Comparison of ENCODE assay signal across 15 cellular contexts in genomic region chr17:52136173-52136572, GRCh38. TPM values are rescaled to one million over a fixed set of nuclear protein-coding genes. Genes with fewer than 3 reads are reported as not detected.
DNase-seq lines count a peak whose midpoint lies in the region; ATAC-seq and TF ChIP-seq lines count a peak whose summit lies in the region.
"Had no signal": no experiment of that assay in that cellular context is flagged by ENCODE, and none has a peak within 500 bp of the region (broad histone marks: within the 10 kb centered on the region; RNA-seq: fewer than 3 reads in every experiment).

No MANE protein-coding gene starts in this region.

- no peak overlapping the region for H2BK15ac ChIP-seq in H9 (ENCODE audit: low read depth, low read length)

- H2AFZ ChIP-seq in H9 (ENCODE audit: low read length), result no peak overlapping the region

- no peak overlapping the region for H3K4me3 ChIP-seq in thyroid gland (replicated peaks in 1 of 3)
- H3K4me3 ChIP-seq: GM12878, SJSA1 had no signal

- no peak overlapping the region for H3K14ac ChIP-seq in H9 (ENCODE audit: insufficient read depth, low read length)

- peaks cover 20 to 24% of the 10 kb centered on the region in 2 experiments for H3K4me1 Mint-ChIP-seq in H9
- H3K4me1 Mint-ChIP-seq in glutamatergic neuron (ENCODE audit: low read depth, unreplicated experiment), result peaks cover 25% of the 10 kb centered on the region
- H3K4me1 Mint-ChIP-seq: IgD-negative memory B cell had no signal

- no peak overlapping the region for H4K8ac ChIP-seq in H9 (replicated peaks; ENCODE audit: insufficient read length, low read depth, low read length)

- no peak overlapping the region for H4K5ac ChIP-seq in H9 (ENCODE audit: insufficient read length, low read depth, low read length)

- no peak overlapping the region for H3K56ac ChIP-seq in H9 (ENCODE audit: insufficient read length, low read depth, low read length)

- H3K9me3 Mint-ChIP-seq in H9, result no peaks in the 10 kb centered on the region; a peak in 1 of 5 replicates
- peaks cover 3% of the 10 kb centered on the region for H3K9me3 Mint-ChIP-seq in glutamatergic neuron (ENCODE audit: unreplicated experiment)

- TF ChIP-seq CTCF in H9 (conservative IDR thresholded peaks at IDR 0.05), result no peak
- TF ChIP-seq CTCF in glutamatergic neuron (IDR thresholded peaks at IDR 0.05; ENCODE audit: partially characterized antibody, unreplicated experiment), result no peak
- no peak for TF ChIP-seq CTCF in thyroid gland (IDR thresholded peaks at IDR 0.05)

- H3K27me3 Mint-ChIP-seq in H9 (ENCODE audit: low read depth) (no peaks in the 10 kb centered on the region), glutamatergic neuron (ENCODE audit: unreplicated experiment) (peaks cover 7% of the 10 kb centered on the region)
- H3K27me3 Mint-ChIP-seq: IgD-negative memory B cell had no signal

- no peaks in the 10 kb centered on the region for H3K36me3 ChIP-seq in thyroid gland
- H3K36me3 ChIP-seq: SJSA1 had no signal

- H3K27ac Mint-ChIP-seq in H9 (no peak overlapping the region; a peak in 2 of 7 replicates), glutamatergic neuron (ENCODE audit: unreplicated experiment) (peak overlapping the region; percentile 83)
- H3K27ac Mint-ChIP-seq: IgD-negative memory B cell had no signal

- H3K27me3 ChIP-seq in H9 (ENCODE audit: insufficient read depth, low read length) (no peaks in the 10 kb centered on the region), thyroid gland (no peaks in the 10 kb centered on the region)

- H3T11ph ChIP-seq in H9 (ENCODE audit: low read length), result no peak overlapping the region

- H4K20me1 ChIP-seq in H9 (ENCODE audit: control insufficient read depth, insufficient read depth, insufficient read length), result no peaks in the 10 kb centered on the region

- no peaks in the 10 kb centered on the region for H3K23me2 ChIP-seq in H9 (ENCODE audit: insufficient read length, low read depth, low read length, poor library complexity, severe bottlenecking)

- no peaks in the 10 kb centered on the region for H3K79me1 ChIP-seq in H9 (ENCODE audit: insufficient read depth, low read depth, low read length, poor library complexity, severe bottlenecking)

- H3K27ac ChIP-seq in H9 (ENCODE audit: insufficient read length, low read depth, low read length) (no peak overlapping the region), thyroid gland (no peak overlapping the region)
- H3K27ac ChIP-seq: SJSA1 had no signal

- no peak overlapping the region for H3K18ac ChIP-seq in H9 (ENCODE audit: insufficient read length, low read depth, low read length)

- DNase-seq in H9, result no peak
- peak; percentile 10 for DNase-seq in NCI-H69 (lab: John Stamatoyannopoulos, UW)
- no peak for DNase-seq in glutamatergic neuron
- DNase-seq in renal cortical epithelial cell (ENCODE audit: low read depth), result peak; percentile 60
- no peak for DNase-seq in stimulated activated naive CD4-positive, alpha-beta T cell (lab: John Stamatoyannopoulos, UW)
- no peak for DNase-seq in thyroid gland
- DNase-seq: Caco-2, DMS79, Kasumi-1, NCI-H1105 treated with DMSO at 0.1 percent for 48 hours, NCI-H187 treated with DMSO at 0.1 percent for 48 hours had no signal

- H2AK5ac ChIP-seq in H9 (ENCODE audit: insufficient read length, low read length), result no peak overlapping the region

- H3K4me2 ChIP-seq in H9 (ENCODE audit: insufficient read depth, insufficient read length, low read length), result peak overlapping the region; percentile 20

- H2BK5ac ChIP-seq in H9 (ENCODE audit: insufficient read length, low read length), result no peak overlapping the region

- no peak overlapping the region for H2BK20ac ChIP-seq in H9 (ENCODE audit: low read depth, low read length, poor library complexity, severe bottlenecking)

- WGBS in H9 (ENCODE audit: extremely low coverage, insufficient read length, low lambda C conversion rate), result no CpG with 5 or more reads among the region's 5 CpGs
- 35 to 47% methylated on average over 5 of the region's 5 CpGs for WGBS in thyroid gland, 2 donors

- H3K79me2 ChIP-seq in H9 (ENCODE audit: insufficient read depth, low read length), result no peaks in the 10 kb centered on the region

- H3K4ac ChIP-seq in H9 (ENCODE audit: low read depth, low read length), result no peak overlapping the region

- H3K23ac ChIP-seq in H9 (ENCODE audit: insufficient read length, low read depth, low read length), result no peak overlapping the region

- H3K4me1 ChIP-seq in H9 (ENCODE audit: insufficient read depth, low read length) (no peaks in the 10 kb centered on the region), thyroid gland (no peaks in the 10 kb centered on the region)
- H3K4me1 ChIP-seq: Caco-2 had no signal

- intact Hi-C loops in thyroid gland (cut with DNase I), result no loop called here

- no peak overlapping the region for H2BK120ac ChIP-seq in H9 (ENCODE audit: low read depth, low read length, poor library complexity, severe bottlenecking)

- TF ChIP-seq POLR2A in thyroid gland (IDR thresholded peaks at IDR 0.05), result no peak

- H2BK12ac ChIP-seq in H9 (ENCODE audit: insufficient read length, low read depth, low read length), result no peak overlapping the region

- H3K9me3 ChIP-seq in H9 (ENCODE audit: control insufficient read depth, low read depth, low read length) (no peaks in the 10 kb centered on the region), thyroid gland (no peaks in the 10 kb centered on the region)
- H3K9me3 ChIP-seq: Caco-2, SJSA1 had no signal

- no peak overlapping the region for H3K9ac ChIP-seq in H9 (ENCODE audit: extremely low read depth, insufficient read length, low read length)

- H3K36me3 Mint-ChIP-seq in H9 (ENCODE audit: insufficient read depth in 1 of 3, low read depth in 3 of 3) (no peaks in the 10 kb centered on the region), glutamatergic neuron (ENCODE audit: unreplicated experiment) (no peaks in the 10 kb centered on the region)
- H3K36me3 Mint-ChIP-seq: IgD-negative memory B cell had no signal

- no peak overlapping the region for H4K91ac ChIP-seq in H9 (ENCODE audit: insufficient read length, low read depth, low read length)

- H3K4me3 Mint-ChIP-seq in H9 (no peak overlapping the region), glutamatergic neuron (ENCODE audit: unreplicated experiment) (peak overlapping the region; percentile 25)
- H3K4me3 Mint-ChIP-seq: IgD-negative memory B cell had no signal

- no peak for ATAC-seq in HG03175 (IDR thresholded peaks at IDR 0.05; ENCODE audit: unreplicated experiment)
- ATAC-seq: GM12878 had no signal

RNA-seq across cellular contexts. Expression of gene CA10, which starts 22.3 kb away (rescaled TPM):
- 0.37 and 0.46 TPM in 2 replicates for total RNA-seq in H9 (2021)
- 1.3 TPM for total RNA-seq in glutamatergic neuron (ENCODE audit: unreplicated experiment)
- not detected in 2 replicates for total RNA-seq in renal cortical epithelial cell
- total RNA-seq in thyroid gland, result not detected
- total RNA-seq: Caco-2, GM12878, SJSA1 had no signal

Comparison
In these comparisons a context has a peak if more than half of its experiments do, and no peak if none do; other contexts are left out.
1. DNase-seq: peak in NCI-H69 (single experiment) and renal cortical epithelial cell (single experiment); none in H9 (single experiment), glutamatergic neuron (single experiment), stimulated activated naive CD4-positive, alpha-beta T cell (0 of 6) and thyroid gland (0 of 2).